ENCODE assay signal across 20 cellular contexts in the genomic region with DNA sequence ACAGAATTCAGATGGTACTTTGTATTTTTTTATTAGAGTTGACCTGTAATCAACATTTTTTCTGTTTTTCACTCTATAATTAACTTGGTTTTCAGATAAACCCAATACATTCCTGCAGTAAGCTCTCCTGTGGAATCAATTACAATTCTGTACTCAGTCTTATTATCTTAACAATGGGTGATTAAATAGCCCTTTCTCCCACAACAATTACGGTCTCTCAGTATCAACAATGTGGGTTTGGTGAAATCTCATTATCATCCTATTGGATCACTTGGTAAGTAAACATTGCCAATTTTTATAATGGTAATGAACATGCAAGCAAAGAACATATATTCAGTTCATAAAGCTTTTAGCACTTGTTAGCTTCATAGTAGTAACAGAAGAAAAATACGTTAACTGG.
"Had no signal": no experiment of that assay in that cellular context is flagged by ENCODE, and none has a peak within 500 bp of the region (broad histone marks: within the 10 kb centered on the region; RNA-seq: fewer than 3 reads in every experiment).

No MANE protein-coding gene starts in this region.

- H3K36me3 ChIP-seq: heart left ventricle, left ventricle myocardium inferior, lower lobe of right lung, sigmoid colon, stomach, thoracic aorta, transverse colon had no signal

- H3K4me3 Mint-ChIP-seq: memory B cell, naive B cell, nephron had no signal

- H3K36me3 Mint-ChIP-seq: memory B cell, naive B cell had no signal

- H3K4me3 ChIP-seq: dorsolateral prefrontal cortex, heart left ventricle, left ventricle myocardium inferior, lower lobe of right lung, sigmoid colon, skin epidermis, stomach, thoracic aorta, transverse colon had no signal

- H3K4me1 Mint-ChIP-seq: memory B cell, naive B cell, nephron had no signal

- DNase-seq: cortex of kidney; dorsolateral prefrontal cortex; effector CD8-positive, alpha-beta T cell; heart left ventricle; hippocampal formation; kidney; left cardiac atrium; left ventricle myocardium inferior; lower lobe of right lung; naive B cell; posterior cingulate gyrus; sigmoid colon; stimulated activated naive CD4-positive, alpha-beta T cell; stomach; substantia nigra; transverse colon had no signal

- H3K4me1 ChIP-seq: heart left ventricle, left ventricle myocardium inferior, lower lobe of right lung, sigmoid colon, stomach, transverse colon had no signal

- H3K9me3 ChIP-seq: lower lobe of right lung, stomach, thoracic aorta, transverse colon had no signal

- H3K27me3 ChIP-seq: dorsolateral prefrontal cortex, heart left ventricle, sigmoid colon, stomach, transverse colon had no signal

- H3K27ac ChIP-seq: dorsolateral prefrontal cortex, heart left ventricle, left ventricle myocardium inferior, lower lobe of right lung, sigmoid colon, skin epidermis, stomach, thoracic aorta, transverse colon had no signal

- H3K27me3 Mint-ChIP-seq: memory B cell, naive B cell had no signal

- H3K27ac Mint-ChIP-seq: memory B cell, naive B cell, nephron had no signal
